In genomic region chr2:85933753-85934594, GRCh38 we compare ENCODE assay signal across 10 cellular contexts. TPM values are rescaled to one million over a fixed set of nuclear protein-coding genes. Genes with fewer than 3 reads are reported as not detected.
DNase-seq lines count a peak whose midpoint lies in the region; ATAC-seq, FAIRE-seq and TF ChIP-seq lines count a peak whose summit lies in the region.
"Had no signal": no experiment of that assay in that cellular context is flagged by ENCODE, and none has a peak within 500 bp of the region (broad histone marks: within the 10 kb centered on the region; RNA-seq: fewer than 3 reads in every experiment).

No MANE protein-coding gene starts in this region.

- intact Hi-C loops in lower leg skin (cut with DNase I; ENCODE audit: low total_unique reads) = no loop called here

- no peak overlapping the region for H3K4me3 Mint-ChIP-seq in mesothelial cell of epicardium
- H3K4me3 Mint-ChIP-seq: IgD-negative memory B cell had no signal

- in situ Hi-C loops in Caki2 (cut with HindIII; ENCODE audit: low pct_unique_long_range_greater_than_20kb, low sequenced_read_pairs) = no loop called here

- WGBS in lower leg skin, 2 donors = 29 to 35% methylated on average over 7 of the region's 7 CpGs

- H3K27me3 Mint-ChIP-seq in mesothelial cell of epicardium (ENCODE audit: low read depth) = no peaks in the 10 kb centered on the region

- H3K27me3 ChIP-seq in Loucy (ENCODE audit: insufficient read depth, low read length, poor library complexity, severe bottlenecking) = no peaks in the 10 kb centered on the region
- H3K27me3 ChIP-seq in bronchial epithelial cell (ENCODE audit: control insufficient read depth, insufficient read depth, low read length) = no peaks in the 10 kb centered on the region
- H3K27me3 ChIP-seq: transverse colon had no signal

- H3K9me3 Mint-ChIP-seq in mesothelial cell of epicardium = no peaks in the 10 kb centered on the region
- H3K9me3 Mint-ChIP-seq: IgD-negative memory B cell had no signal

- no peaks in the 10 kb centered on the region for H3K9me2 ChIP-seq in Loucy (replicated peaks; ENCODE audit: low read depth, low read length)

- H3K27ac Mint-ChIP-seq in mesothelial cell of epicardium = peak overlapping the region; percentile 88
- H3K27ac Mint-ChIP-seq: IgD-negative memory B cell had no signal

- TF ChIP-seq CTCF in Loucy (conservative IDR thresholded peaks at IDR 0.05; ENCODE audit: low read length) = no peak
- no peak for TF ChIP-seq CTCF in bronchial epithelial cell (IDR thresholded peaks at IDR 0.05; ENCODE audit: insufficient read depth, low read length, severe bottlenecking)
- no peak for TF ChIP-seq CTCF in mesothelial cell of epicardium (IDR thresholded peaks at IDR 0.05; ENCODE audit: unreplicated experiment)
- no peak for TF ChIP-seq CTCF in lower leg skin (IDR thresholded peaks at IDR 0.05)

- H3K4me2 ChIP-seq in Loucy (ENCODE audit: low read depth, low read length, poor library complexity, severe bottlenecking) = peak overlapping the region; percentile 43

- H3K79me2 ChIP-seq in Loucy (ENCODE audit: insufficient read depth, low read length) = no peaks in the 10 kb centered on the region

- H3K9ac ChIP-seq in Loucy (ENCODE audit: low read depth, low read length, poor library complexity, severe bottlenecking) = no peak overlapping the region

- peaks cover 16% of the 10 kb centered on the region for H3K4me1 ChIP-seq in Loucy (ENCODE audit: insufficient read depth, low read length, poor library complexity, severe bottlenecking)
- H3K4me1 ChIP-seq: transverse colon had no signal

- FAIRE-seq in bronchial epithelial cell (lab: Jason Lieb, UNC) = no peak

- H3K36me3 ChIP-seq in Loucy (ENCODE audit: insufficient read depth, low read length) (no peaks in the 10 kb centered on the region), bronchial epithelial cell (ENCODE audit: control insufficient read depth, insufficient read depth, low read length) (no peaks in the 10 kb centered on the region)
- H3K36me3 ChIP-seq: transverse colon had no signal

- H3K4me1 Mint-ChIP-seq in mesothelial cell of epicardium = peaks cover 47% of the 10 kb centered on the region

- H3K4me3 ChIP-seq in Loucy (ENCODE audit: low read length, poor library complexity, severe bottlenecking) (no peak overlapping the region), bronchial epithelial cell (ENCODE audit: low read depth, low read length) (no peak overlapping the region), lower leg skin (ENCODE audit: low read depth, poor library complexity, severe bottlenecking) (no peak overlapping the region)
- H3K4me3 ChIP-seq: transverse colon had no signal

- no peaks in the 10 kb centered on the region for H3K9me3 ChIP-seq in Loucy (ENCODE audit: insufficient read depth, low read depth, low read length)
- H3K9me3 ChIP-seq: transverse colon had no signal

- no peak for TF ChIP-seq POLR2A in lower leg skin (IDR thresholded peaks at IDR 0.05)

- H3K36me3 Mint-ChIP-seq in mesothelial cell of epicardium = no peaks in the 10 kb centered on the region
- H3K36me3 Mint-ChIP-seq: IgD-negative memory B cell had no signal

- DNase-seq in Caki2 (ENCODE audit: low read depth) (peak; percentile 69), bronchial epithelial cell (ENCODE audit: low read depth) (peak; percentile 88), mesothelial cell of epicardium (ENCODE audit: low spot score in 2 of 2, unreplicated experiment in 2 of 2) (no peak), lower leg skin (ENCODE audit: low spot score in 2 of 2) (no peak)
- DNase-seq: transverse colon had no signal

- H3F3A ChIP-seq in Loucy (ENCODE audit: low read depth) = 0 out of 2 replicates have a peak, but pooled peaks cover 1% of the 10 kb centered on the region

- peak overlapping the region; percentile 67; the same call in 1 of the 2 replicates for H2AFZ ChIP-seq in Loucy (ENCODE audit: low read length)

- H4K20me1 ChIP-seq in Loucy (ENCODE audit: insufficient read depth, low read length, poor library complexity, severe bottlenecking) = no peaks in the 10 kb centered on the region

- ATAC-seq in GM21381 (IDR thresholded peaks at IDR 0.05; ENCODE audit: unreplicated experiment) = no peak
- no peak for ATAC-seq in GM21529 (IDR thresholded peaks at IDR 0.05; ENCODE audit: unreplicated experiment)
- ATAC-seq in GM21619 (IDR thresholded peaks at IDR 0.05; ENCODE audit: unreplicated experiment) = no peak

RNA-seq across cellular contexts. Expression of gene ST3GAL5, which starts 45.2 kb away (rescaled TPM):
- total RNA-seq in Caki2 (2014; rRNA removed; shearing (Covaris generic); ENCODE audit: low replicate concordance) = 17.5 and 19.2 TPM in 2 replicates
- total RNA-seq in bronchial epithelial cell = 2.6 and 29.7 TPM in 2 replicates
- total RNA-seq in mesothelial cell of epicardium = 23.2 to 28.6 TPM (median 25.8 TPM) in 3 replicates
- 1 to 10 TPM; 6.9 to 8.6 (median 8.1) TPM for total RNA-seq in lower leg skin

Comparison
In these comparisons a context has a peak if more than half of its experiments do, and no peak if none do; other contexts are left out.
1. DNase-seq: peak in Caki2 (single experiment) and bronchial epithelial cell (single experiment); none in mesothelial cell of epicardium (0 of 2) and lower leg skin (0 of 2).